In the genomic region with DNA sequence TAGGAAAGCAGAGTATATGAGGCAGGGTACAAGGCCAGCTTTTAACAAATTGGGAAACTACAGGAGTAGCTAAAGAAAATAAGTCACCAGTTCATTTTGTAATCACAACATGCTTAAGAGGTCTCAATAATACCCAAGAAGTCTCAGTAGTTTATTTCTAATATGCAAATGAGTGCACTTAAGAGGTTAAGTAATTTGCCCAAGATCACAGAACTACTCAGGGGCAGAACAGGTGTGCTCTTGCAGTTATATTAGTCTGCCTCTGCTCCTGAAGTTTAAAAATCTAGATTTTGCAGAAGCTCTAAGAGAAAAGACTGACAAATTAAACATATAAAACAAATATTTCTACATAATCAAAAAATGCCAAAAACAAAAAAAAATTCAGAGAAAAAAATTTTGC, we compare ENCODE assay signal across 30 cellular contexts. TPM values are rescaled to one million over a fixed set of nuclear protein-coding genes. Genes with fewer than 3 reads are reported as not detected.
A peak's percentile ranks its signal among the peaks of the same experiment; 100 is the strongest.
DNase-seq lines count a peak whose midpoint lies in the region; ATAC-seq and TF ChIP-seq lines count a peak whose summit lies in the region.
"Had no signal": no experiment of that assay in that cellular context is flagged by ENCODE, and none has a peak within 500 bp of the region (broad histone marks: within the 10 kb centered on the region; RNA-seq: fewer than 3 reads in every experiment).

No MANE protein-coding gene starts in this region.

- 0 out of 2 replicates have a peak, but pooled peaks cover 11% of the 10 kb centered on the region for H3F3A ChIP-seq in OCI-LY1 (ENCODE audit: insufficient read depth, low read length)

- H2AFZ ChIP-seq in OCI-LY1 (ENCODE audit: low read length), result no peak overlapping the region
- H2AFZ ChIP-seq: PC-9 had no signal

- H3K9ac ChIP-seq in OCI-LY1 (ENCODE audit: low read length), result peak overlapping the region; percentile 98; the same call in 1 of the 2 replicates

- peaks cover 0 to 8% (median 0%) of the 10 kb centered on the region in 3 donors for H3K36me3 Mint-ChIP-seq in CD8-positive, alpha-beta memory T cell
- H3K36me3 Mint-ChIP-seq: activated CD4-positive, alpha-beta memory T cell treated with anti-CD3 and anti-CD28 coated beads for 36 hours; brain; immature natural killer cell had no signal

- no peak for DNase-seq in CD8-positive, alpha-beta memory T cell
- DNase-seq in left lung, result no peak
- no peak for DNase-seq in pons (ENCODE audit: low spot score)
- DNase-seq in esophagus squamous epithelium (lab: John Stamatoyannopoulos, UW), result no peak
- DNase-seq in NOMO-1 treated with DMSO at 0.1 percent for 48 hours (lab: John Stamatoyannopoulos, UW; ENCODE audit: unreplicated experiment), result no peak
- DNase-seq: activated CD4-positive, alpha-beta memory T cell treated with anti-CD3 and anti-CD28 coated beads for 36 hours; activated CD4-positive, CD25-positive, alpha-beta regulatory T cell; activated T-cell treated with anti-CD3 and anti-CD28 coated beads for 4 hours; DMS 273 treated with DMSO at 0.1 percent for 48 hours; effector CD4-positive, alpha-beta T cell; foreskin fibroblast; GDM1; HFFc6; hippocampal formation; immature natural killer cell; midbrain; NCI-H1436; NCI-H446 treated with DMSO at 0.1 percent for 48 hours; PC-9; retina; Right ventricle myocardium superior; T1000 had no signal

- ATAC-seq in GM21619 (IDR thresholded peaks at IDR 0.05; ENCODE audit: unreplicated experiment), result peak; percentile 39
- peak; percentile 32 for ATAC-seq in left lung
- ATAC-seq: stimulated activated effector memory CD8-positive, alpha-beta T cell treated with anti-CD3 and anti-CD28 coated beads, Interleukin-12 subunit alpha, Interleukin-12 subunit beta, amount 100 ng/mL, for 72 hours had no signal

- H3K27me3 ChIP-seq in CD8-positive, alpha-beta memory T cell (ENCODE audit: insufficient read depth, low read length, poor library complexity, severe bottlenecking), result no peaks in the 10 kb centered on the region
- H3K27me3 ChIP-seq in OCI-LY1 (ENCODE audit: insufficient read depth, low read length) (no peaks in the 10 kb centered on the region), left lung (no peaks in the 10 kb centered on the region), esophagus squamous epithelium (no peaks in the 10 kb centered on the region)
- H3K27me3 ChIP-seq: vagina had no signal

- POLR2A ChIA-PET in CD8-positive, alpha-beta memory T cell (lab: Charles Lee), result interaction anchor here (0.6 kb wide), 1 partner anchor 50 kb away, joined by 22 read pairs; no protein-coding TSS in a partner anchor

- H4K20me1 ChIP-seq in OCI-LY1 (ENCODE audit: insufficient read depth, low read length), result no peaks in the 10 kb centered on the region

- no peaks in the 10 kb centered on the region for H3K9me3 ChIP-seq in CD8-positive, alpha-beta memory T cell (ENCODE audit: low read length)
- H3K9me3 ChIP-seq in OCI-LY1 (ENCODE audit: low read length), result no peaks in the 10 kb centered on the region
- H3K9me3 ChIP-seq in left lung, result no peaks in the 10 kb centered on the region
- no peaks in the 10 kb centered on the region for H3K9me3 ChIP-seq in esophagus squamous epithelium
- H3K9me3 ChIP-seq: vagina had no signal

- intact Hi-C loops in left lung (cut with DNase I), result no loop called here
- intact Hi-C loops in esophagus squamous epithelium (cut with DNase I), result no loop called here

- H3K4me1 Mint-ChIP-seq in CD8-positive, alpha-beta memory T cell, result peaks cover 78 to 94% (median 94%) of the 10 kb centered on the region in 3 donors

- H3K4me2 ChIP-seq in OCI-LY1 (ENCODE audit: low read length), result peak overlapping the region; percentile 82
- H3K4me2 ChIP-seq: PC-9, smooth muscle cell had no signal

- peaks cover 51% of the 10 kb centered on the region for H3K4me1 ChIP-seq in CD8-positive, alpha-beta memory T cell (ENCODE audit: insufficient read depth, low read length)
- peaks cover 92% of the 10 kb centered on the region for H3K4me1 ChIP-seq in OCI-LY1 (ENCODE audit: insufficient read depth, low read length, severe bottlenecking)
- peaks cover 16 to 78% of the 10 kb centered on the region in 2 donors for H3K4me1 ChIP-seq in left lung
- H3K4me1 ChIP-seq in esophagus squamous epithelium, result peaks cover 0 to 89% (median 36%) of the 10 kb centered on the region in 3 donors

- H3K27me3 Mint-ChIP-seq in CD8-positive, alpha-beta memory T cell, result no peaks in the 10 kb centered on the region
- H3K27me3 Mint-ChIP-seq: activated CD4-positive, alpha-beta memory T cell treated with anti-CD3 and anti-CD28 coated beads for 36 hours had no signal

- peak overlapping the region in 4 of 8 donors; percentile 28 to 52 (median 40) for H3K27ac Mint-ChIP-seq in CD8-positive, alpha-beta memory T cell
- H3K27ac Mint-ChIP-seq: activated CD4-positive, alpha-beta memory T cell treated with anti-CD3 and anti-CD28 coated beads for 36 hours; brain; HFFc6; nephron; stimulated activated effector memory CD8-positive, alpha-beta T cell treated with anti-CD3 and anti-CD28 coated beads, Interleukin-12 subunit alpha, Interleukin-12 subunit beta, amount 100 ng/mL, for 72 hours had no signal

- no peak overlapping the region for H3K4me3 ChIP-seq in CD8-positive, alpha-beta memory T cell (ENCODE audit: low read length)
- peak overlapping the region; percentile 94 for H3K4me3 ChIP-seq in OCI-LY1 (ENCODE audit: low read depth, low read length, poor library complexity, severe bottlenecking)
- H3K4me3 ChIP-seq in left lung, result no peak overlapping the region
- no peak overlapping the region for H3K4me3 ChIP-seq in esophagus squamous epithelium
- H3K4me3 ChIP-seq: PC-9, smooth muscle cell, vagina had no signal

- no peaks in the 10 kb centered on the region for H3K36me3 ChIP-seq in CD8-positive, alpha-beta memory T cell (ENCODE audit: insufficient read depth, low read length)
- H3K36me3 ChIP-seq in OCI-LY1 (ENCODE audit: insufficient read depth, low read length), result no peaks in the 10 kb centered on the region; the same call in 1 of the 2 replicates
- H3K36me3 ChIP-seq in left lung, result no peaks in the 10 kb centered on the region
- H3K36me3 ChIP-seq in esophagus squamous epithelium, result peaks cover 0 to 7% (median 0%) of the 10 kb centered on the region in 3 donors
- H3K36me3 ChIP-seq: vagina had no signal

- no peak for TF ChIP-seq CTCF in OCI-LY1 (IDR thresholded peaks at IDR 0.05; ENCODE audit: low read length)
- TF ChIP-seq CTCF in left lung (IDR thresholded peaks at IDR 0.05), result no peak
- TF ChIP-seq CTCF in esophagus squamous epithelium (IDR thresholded peaks at IDR 0.05), result no peak

- peak overlapping the region in 5 of 7 donors; percentile 5 to 46 (median 21) for H3K4me3 Mint-ChIP-seq in CD8-positive, alpha-beta memory T cell
- H3K4me3 Mint-ChIP-seq: activated CD4-positive, alpha-beta memory T cell treated with anti-CD3 and anti-CD28 coated beads for 36 hours; brain; CD14-positive monocyte; HFFc6; nephron; stimulated activated effector memory CD8-positive, alpha-beta T cell treated with anti-CD3 and anti-CD28 coated beads, Interleukin-12 subunit alpha, Interleukin-12 subunit beta, amount 100 ng/mL, for 72 hours had no signal

- H3K9me3 Mint-ChIP-seq in CD8-positive, alpha-beta memory T cell, result no peaks in the 10 kb centered on the region
- H3K9me3 Mint-ChIP-seq: activated CD4-positive, alpha-beta memory T cell treated with anti-CD3 and anti-CD28 coated beads for 36 hours; brain; CD14-positive monocyte; HFFc6; immature natural killer cell; nephron; stimulated activated effector memory CD8-positive, alpha-beta T cell treated with anti-CD3 and anti-CD28 coated beads, Interleukin-12 subunit alpha, Interleukin-12 subunit beta, amount 100 ng/mL, for 72 hours had no signal

- no peaks in the 10 kb centered on the region for H3K9me2 ChIP-seq in OCI-LY1 (ENCODE audit: low read depth, low read length)

- H3K79me2 ChIP-seq in OCI-LY1 (ENCODE audit: insufficient read depth, low read length), result peaks cover 100% of the 10 kb centered on the region

- no peak overlapping the region for H3K27ac ChIP-seq in CD8-positive, alpha-beta memory T cell (ENCODE audit: low read depth, low read length)
- H3K27ac ChIP-seq in OCI-LY1 (ENCODE audit: low read depth, low read length, poor library complexity, severe bottlenecking) (peak overlapping the region; percentile 89), left lung (no peak overlapping the region), esophagus squamous epithelium (no peak overlapping the region)
- H3K27ac ChIP-seq: PC-9, vagina had no signal

- TF ChIP-seq POLR2A in esophagus squamous epithelium (IDR thresholded peaks at IDR 0.05), result no peak

- CTCF ChIA-PET in CD8-positive, alpha-beta memory T cell (lab: Charles Lee), result interaction anchor here (0.6 kb wide), 1 partner anchor 22 kb away, joined by 3 read pairs; no protein-coding TSS in a partner anchor

RNA-seq across cellular contexts. Expression of a gene that starts 6.9 kb away (rescaled TPM):
- 100 to 1,000 TPM; 108 to 112 TPM for total RNA-seq in CD8-positive, alpha-beta memory T cell
- polyA plus RNA-seq in CD8-positive, alpha-beta memory T cell, result 59.6 TPM
- total RNA-seq in left lung (10 to 100 TPM; 67.2 to 79.0 TPM), esophagus squamous epithelium (10 to 100 TPM; 24.8 to 86.8 (median 46.8) TPM)
